9 cellular contexts compared by ENCODE assay signal in the genomic region with DNA sequence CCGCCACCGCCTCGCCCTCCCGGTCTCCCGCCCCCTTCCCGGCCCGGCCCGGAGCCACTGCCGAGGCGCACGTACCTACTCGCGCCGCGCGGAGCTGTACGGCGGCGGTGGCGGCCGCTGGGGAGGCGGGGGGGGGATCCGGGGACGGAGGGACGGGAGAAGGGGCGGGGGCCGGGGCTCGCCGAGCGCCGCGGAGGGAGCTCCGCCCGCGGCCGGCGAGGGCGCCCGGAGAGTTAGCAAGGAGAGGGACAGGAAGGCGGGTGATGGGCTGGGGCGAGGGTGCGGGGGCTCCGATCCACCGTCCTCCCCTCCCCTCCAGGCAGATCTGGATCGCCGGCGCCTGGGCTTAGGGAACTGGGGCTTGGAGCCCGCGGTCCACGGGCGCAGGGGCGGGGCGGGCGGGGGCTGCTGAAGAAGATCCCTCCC. TPM values are rescaled to one million over a fixed set of nuclear protein-coding genes. Genes with fewer than 3 reads are reported as not detected.
DNase-seq lines count a peak whose midpoint lies in the region; ATAC-seq and TF ChIP-seq lines count a peak whose summit lies in the region.
"Had no signal": no experiment of that assay in that cellular context is flagged by ENCODE, and none has a peak within 500 bp of the region (broad histone marks: within the 10 kb centered on the region; RNA-seq: fewer than 3 reads in every experiment).

No MANE protein-coding gene starts in this region.

- ATAC-seq in GM18907 (IDR thresholded peaks at IDR 0.05; ENCODE audit: unreplicated experiment) (no peak), GM21619 (IDR thresholded peaks at IDR 0.05; ENCODE audit: unreplicated experiment) (no peak)

- H4K20me1 ChIP-seq in H9 (ENCODE audit: control insufficient read depth, insufficient read depth, insufficient read length), result no peaks in the 10 kb centered on the region

- H3K14ac ChIP-seq in H9 (ENCODE audit: insufficient read depth, low read length), result no peak overlapping the region

- no peak overlapping the region for H2BK12ac ChIP-seq in H9 (ENCODE audit: insufficient read length, low read depth, low read length)

- no peaks in the 10 kb centered on the region for H3K9me3 ChIP-seq in H9 (ENCODE audit: control insufficient read depth, low read depth, low read length)

- peaks cover 51% of the 10 kb centered on the region for H3K27me3 Mint-ChIP-seq in H9 (ENCODE audit: low read depth)

- no peak overlapping the region for H4K5ac ChIP-seq in H9 (ENCODE audit: insufficient read length, low read depth, low read length)

- TF ChIP-seq CTCF in H9 (conservative IDR thresholded peaks at IDR 0.05) (no peak), fibroblast of villous mesenchyme (IDR thresholded peaks at IDR 0.05; ENCODE audit: insufficient read depth, low read depth, low read length) (no peak)

- H2AK5ac ChIP-seq in H9 (ENCODE audit: insufficient read length, low read length), result no peak overlapping the region

- H3T11ph ChIP-seq in H9 (ENCODE audit: low read length), result no peak overlapping the region

- H2AFZ ChIP-seq in H9 (ENCODE audit: low read length), result no peak overlapping the region

- H3K4me3 ChIP-seq in fibroblast of villous mesenchyme (ENCODE audit: low read depth, low read length) (peak overlapping the region; percentile 50), skin epidermis (peak overlapping the region; percentile 36 to 60 (median 43))

- no peaks in the 10 kb centered on the region; a peak in 2 of 5 replicates for H3K9me3 Mint-ChIP-seq in H9
- H3K9me3 Mint-ChIP-seq: IgD-negative memory B cell had no signal

- H3K79me2 ChIP-seq in H9 (ENCODE audit: insufficient read depth, low read length), result no peaks in the 10 kb centered on the region

- peaks cover 12% of the 10 kb centered on the region; the same call in 1 of the 2 replicates for H3K4me1 ChIP-seq in H9 (ENCODE audit: insufficient read depth, low read length)

- DNase-seq in H9, result no peak
- peak; percentile 28 for DNase-seq in SK-MEL-5 (ENCODE audit: low read depth, low spot score)
- no peak for DNase-seq in fibroblast of villous mesenchyme (ENCODE audit: low read depth)
- DNase-seq in NCI-H1694 (lab: John Stamatoyannopoulos, UW), result no peak
- DNase-seq in Kasumi-1 (lab: John Stamatoyannopoulos, UW), result no peak

- H4K91ac ChIP-seq in H9 (ENCODE audit: insufficient read length, low read depth, low read length), result no peak overlapping the region

- no peak overlapping the region for H4K8ac ChIP-seq in H9 (replicated peaks; ENCODE audit: insufficient read length, low read depth, low read length)

- H2BK15ac ChIP-seq in H9 (ENCODE audit: low read depth, low read length), result no peak overlapping the region

- peaks cover 16% of the 10 kb centered on the region; the same call in 1 of the 2 replicates for H3K27me3 ChIP-seq in H9 (ENCODE audit: insufficient read depth, low read length)

- H3K79me1 ChIP-seq in H9 (ENCODE audit: insufficient read depth, low read depth, low read length, poor library complexity, severe bottlenecking), result no peaks in the 10 kb centered on the region

- H2BK20ac ChIP-seq in H9 (ENCODE audit: low read depth, low read length, poor library complexity, severe bottlenecking), result no peak overlapping the region

- H3K27ac ChIP-seq in H9 (ENCODE audit: insufficient read length, low read depth, low read length) (no peak overlapping the region), skin epidermis (peak overlapping the region in 6 of 21 experiments; percentile 1 to 71 (median 44))

- no peak overlapping the region for H3K18ac ChIP-seq in H9 (ENCODE audit: insufficient read length, low read depth, low read length)

- no peak overlapping the region for H3K56ac ChIP-seq in H9 (ENCODE audit: insufficient read length, low read depth, low read length)

- in situ Hi-C loops in SK-MEL-5 (cut with HindIII; ENCODE audit: low pct_unique_long_range_greater_than_20kb, low sequenced_read_pairs), result no loop called here

- no peak overlapping the region for H3K27ac Mint-ChIP-seq in H9

- no peak overlapping the region for H3K23ac ChIP-seq in H9 (ENCODE audit: insufficient read length, low read depth, low read length)

- no peak overlapping the region for H2BK5ac ChIP-seq in H9 (ENCODE audit: insufficient read length, low read length)

- H3K36me3 Mint-ChIP-seq in H9 (ENCODE audit: insufficient read depth in 1 of 3, low read depth in 3 of 3), result peaks cover 0 to 5% (median 4%) of the 10 kb centered on the region in 3 experiments; a peak in 2 of 7 replicates
- H3K36me3 Mint-ChIP-seq: IgD-negative memory B cell had no signal

- no CpG with 5 or more reads among the region's 54 CpGs for WGBS in H9 (ENCODE audit: extremely low coverage, insufficient read length, low lambda C conversion rate)

- H2BK120ac ChIP-seq in H9 (ENCODE audit: low read depth, low read length, poor library complexity, severe bottlenecking), result no peak overlapping the region

- H3K23me2 ChIP-seq in H9 (ENCODE audit: insufficient read length, low read depth, low read length, poor library complexity, severe bottlenecking), result peaks cover 4% of the 10 kb centered on the region

- H3K4me2 ChIP-seq in H9 (ENCODE audit: insufficient read depth, insufficient read length, low read length), result no peak overlapping the region

- peaks cover 18 to 30% of the 10 kb centered on the region in 2 experiments for H3K4me1 Mint-ChIP-seq in H9

- no peak overlapping the region for H3K9ac ChIP-seq in H9 (ENCODE audit: extremely low read depth, insufficient read length, low read length)

- peak overlapping the region; percentile 69 to 71; a peak in 3 of 5 replicates for H3K4me3 Mint-ChIP-seq in H9

- H3K4ac ChIP-seq in H9 (ENCODE audit: low read depth, low read length), result no peak overlapping the region

RNA-seq across cellular contexts. Expression of a gene that starts 0.5 kb away (rescaled TPM):
- total RNA-seq in H9 (2021) (4.9 and 6.2 TPM in 2 replicates), fibroblast of villous mesenchyme (not detected in 2 replicates)
- total RNA-seq in SK-MEL-5 (2014; rRNA removed; shearing (Covaris generic)), result 3.9 and 5.7 TPM in 2 replicates
- polyA plus RNA-seq in SK-MEL-5 (2015; cell fraction: cytosol; rRNA removed), result 1.9 TPM in 2 replicates
- 62.0 and 65.1 TPM in 2 replicates for polyA plus RNA-seq in SK-MEL-5 (2015; cell fraction: nucleus; rRNA removed)

RNA-seq across cellular contexts. Expression of a gene that starts 17.9 kb away (rescaled TPM):
- total RNA-seq in H9 (2021) (0.13 TPM in 1 of 2 replicates, not detected in the other), fibroblast of villous mesenchyme (under 0.01 TPM in 1 of 2 replicates, not detected in the other)
- not detected in 2 replicates for total RNA-seq in SK-MEL-5 (2014; rRNA removed; shearing (Covaris generic))
- polyA plus RNA-seq in SK-MEL-5 (2015; cell fraction: cytosol; rRNA removed), result not detected in 2 replicates
- not detected in 2 replicates for polyA plus RNA-seq in SK-MEL-5 (2015; cell fraction: nucleus; rRNA removed)
- polyA plus RNA-seq: IgD-negative memory B cell had no signal

RNA-seq across cellular contexts. Expression of a gene that starts 40.5 kb away (rescaled TPM):
- not detected in 2 replicates for total RNA-seq in H9 (2021)
- 0.11 TPM in 1 of 2 replicates, not detected in the other for total RNA-seq in SK-MEL-5 (2014; rRNA removed; shearing (Covaris generic))
- polyA plus RNA-seq in SK-MEL-5 (2015; cell fraction: cytosol; rRNA removed), result 0.08 TPM in 1 of 2 replicates, not detected in the other
- not detected in 2 replicates for polyA plus RNA-seq in SK-MEL-5 (2015; cell fraction: nucleus; rRNA removed)
- total RNA-seq in fibroblast of villous mesenchyme, result not detected in 2 replicates
- polyA plus RNA-seq: IgD-negative memory B cell had no signal
